In the genomic region with DNA sequence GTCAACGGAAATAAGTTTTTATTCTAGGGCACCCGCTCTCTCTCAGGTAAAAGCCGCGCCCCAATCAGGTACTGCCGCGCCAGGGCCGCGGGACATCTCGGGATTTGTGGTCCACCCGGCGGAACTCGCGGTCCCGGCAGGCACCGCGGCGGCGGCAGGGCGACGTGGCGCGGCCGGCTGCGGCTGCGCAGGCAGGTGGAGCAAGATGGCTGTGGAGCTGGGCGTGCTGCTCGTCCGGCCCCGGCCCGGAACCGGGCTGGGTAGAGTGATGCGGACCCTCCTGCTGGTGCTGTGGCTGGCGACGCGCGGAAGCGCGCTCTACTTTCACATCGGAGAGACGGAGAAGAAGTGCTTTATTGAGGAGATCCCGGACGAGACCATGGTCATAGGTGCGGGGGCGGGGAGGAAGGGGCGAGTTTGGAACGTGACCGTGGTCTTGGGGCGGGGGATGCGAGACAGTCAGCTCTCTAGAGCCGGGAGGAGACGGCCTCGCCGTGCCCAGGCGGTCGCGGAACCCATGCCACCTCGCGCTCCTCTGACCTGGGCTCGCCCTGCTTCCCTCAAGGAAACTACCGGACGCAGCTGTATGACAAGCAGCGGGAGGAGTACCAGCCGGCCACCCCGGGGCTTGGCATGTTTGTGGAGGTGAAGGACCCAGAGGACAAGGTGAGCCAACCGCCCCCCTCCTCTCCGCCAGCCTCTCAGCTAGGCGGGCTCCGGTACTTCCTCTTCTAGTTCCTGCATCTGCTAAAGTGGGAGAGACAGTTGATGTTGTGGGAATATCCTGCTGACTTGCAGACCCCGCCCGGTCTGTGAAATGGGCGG, we compare ENCODE assay signal across 1 cellular context.
TF ChIP-seq lines count a peak whose summit lies in the region.

Gene TMED9, plus strand, starts transcription at position 194 of the 825 bp plus-strand sequence. Its CDS starts 12 bp downstream, at position 206.

TF ChIP-seq in WTC11, 78 proteins besides CTCF, POLR2A, EP300 and RAD21 (continued from another document and continues in another):
- TF ChIP-seq SMAD3 (CRISPR knock-in tag; IDR thresholded peaks at IDR 0.05; ENCODE audit: borderline replicate concordance), result 0 out of 2 replicates have a peak, but pooled peaks have one; percentile 32
- no peak for TF ChIP-seq HMGA2 (CRISPR knock-in tag; IDR thresholded peaks at IDR 0.05)
- TF ChIP-seq ATF2 (CRISPR knock-in tag; IDR thresholded peaks at IDR 0.05; ENCODE audit: borderline replicate concordance, low read depth), result no peak
- TF ChIP-seq, protein P1, sequence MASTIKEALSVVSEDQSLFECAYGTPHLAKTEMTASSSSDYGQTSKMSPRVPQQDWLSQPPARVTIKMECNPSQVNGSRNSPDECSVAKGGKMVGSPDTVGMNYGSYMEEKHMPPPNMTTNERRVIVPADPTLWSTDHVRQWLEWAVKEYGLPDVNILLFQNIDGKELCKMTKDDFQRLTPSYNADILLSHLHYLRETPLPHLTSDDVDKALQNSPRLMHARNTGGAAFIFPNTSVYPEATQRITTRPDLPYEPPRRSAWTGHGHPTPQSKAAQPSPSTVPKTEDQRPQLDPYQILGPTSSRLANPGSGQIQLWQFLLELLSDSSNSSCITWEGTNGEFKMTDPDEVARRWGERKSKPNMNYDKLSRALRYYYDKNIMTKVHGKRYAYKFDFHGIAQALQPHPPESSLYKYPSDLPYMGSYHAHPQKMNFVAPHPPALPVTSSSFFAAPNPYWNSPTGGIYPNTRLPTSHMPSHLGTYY (CRISPR knock-in tag; IDR thresholded peaks at IDR 0.05), result no peak
- peak; percentile 71; the same call in 1 of the 2 replicates for TF ChIP-seq ZNF232 (CRISPR knock-in tag; IDR thresholded peaks at IDR 0.05)
- TF ChIP-seq CREM (CRISPR knock-in tag; IDR thresholded peaks at IDR 0.05), result peak; percentile 53; the same call in 1 of the 2 replicates
- TF ChIP-seq ZNF671 (CRISPR knock-in tag; IDR thresholded peaks at IDR 0.05), result no peak
- no peak for TF ChIP-seq NR2C2 (CRISPR knock-in tag; IDR thresholded peaks at IDR 0.05)
- no peak for TF ChIP-seq MXD4 (CRISPR knock-in tag; IDR thresholded peaks at IDR 0.05; ENCODE audit: borderline replicate concordance)
- TF ChIP-seq ZBTB43 (CRISPR knock-in tag; IDR thresholded peaks at IDR 0.05), result no peak
- 0 out of 2 replicates have a peak, but pooled peaks have one; percentile 23 for TF ChIP-seq JUN (CRISPR knock-in tag; IDR thresholded peaks at IDR 0.05)
- no peak for TF ChIP-seq ZNF263 (CRISPR knock-in tag; IDR thresholded peaks at IDR 0.05; ENCODE audit: low read depth)
- TF ChIP-seq, protein P2, sequence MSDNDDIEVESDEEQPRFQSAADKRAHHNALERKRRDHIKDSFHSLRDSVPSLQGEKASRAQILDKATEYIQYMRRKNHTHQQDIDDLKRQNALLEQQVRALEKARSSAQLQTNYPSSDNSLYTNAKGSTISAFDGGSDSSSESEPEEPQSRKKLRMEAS (CRISPR knock-in tag; IDR thresholded peaks at IDR 0.05), result peak; percentile 82
- TF ChIP-seq, protein P3, sequence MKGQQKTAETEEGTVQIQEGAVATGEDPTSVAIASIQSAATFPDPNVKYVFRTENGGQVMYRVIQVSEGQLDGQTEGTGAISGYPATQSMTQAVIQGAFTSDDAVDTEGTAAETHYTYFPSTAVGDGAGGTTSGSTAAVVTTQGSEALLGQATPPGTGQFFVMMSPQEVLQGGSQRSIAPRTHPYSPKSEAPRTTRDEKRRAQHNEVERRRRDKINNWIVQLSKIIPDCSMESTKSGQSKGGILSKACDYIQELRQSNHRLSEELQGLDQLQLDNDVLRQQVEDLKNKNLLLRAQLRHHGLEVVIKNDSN (CRISPR knock-in tag; IDR thresholded peaks at IDR 0.05), result 0 out of 2 replicates have a peak, but pooled peaks have one; percentile 38
- TF ChIP-seq FOXJ3 (CRISPR knock-in tag; IDR thresholded peaks at IDR 0.05; ENCODE audit: borderline replicate concordance), result no peak
- no peak for TF ChIP-seq RELA (CRISPR knock-in tag; IDR thresholded peaks at IDR 0.05; ENCODE audit: borderline replicate concordance)
- TF ChIP-seq, protein P4, sequence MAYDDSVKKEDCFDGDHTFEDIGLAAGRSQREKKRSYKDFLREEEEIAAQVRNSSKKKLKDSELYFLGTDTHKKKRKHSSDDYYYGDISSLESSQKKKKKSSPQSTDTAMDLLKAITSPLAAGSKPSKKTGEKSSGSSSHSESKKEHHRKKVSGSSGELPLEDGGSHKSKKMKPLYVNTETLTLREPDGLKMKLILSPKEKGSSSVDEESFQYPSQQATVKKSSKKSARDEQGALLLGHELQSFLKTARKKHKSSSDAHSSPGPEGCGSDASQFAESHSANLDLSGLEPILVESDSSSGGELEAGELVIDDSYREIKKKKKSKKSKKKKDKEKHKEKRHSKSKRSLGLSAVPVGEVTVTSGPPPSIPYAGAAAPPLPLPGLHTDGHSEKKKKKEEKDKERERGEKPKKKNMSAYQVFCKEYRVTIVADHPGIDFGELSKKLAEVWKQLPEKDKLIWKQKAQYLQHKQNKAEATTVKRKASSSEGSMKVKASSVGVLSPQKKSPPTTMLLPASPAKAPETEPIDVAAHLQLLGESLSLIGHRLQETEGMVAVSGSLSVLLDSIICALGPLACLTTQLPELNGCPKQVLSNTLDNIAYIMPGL (CRISPR knock-in tag; IDR thresholded peaks at IDR 0.05), result peak; percentile 43; the same call in 1 of the 2 replicates
- TF ChIP-seq FOXP4 (CRISPR knock-in tag; IDR thresholded peaks at IDR 0.05), result peak; percentile 84; the same call in 1 of the 2 replicates
- TF ChIP-seq, protein P5, sequence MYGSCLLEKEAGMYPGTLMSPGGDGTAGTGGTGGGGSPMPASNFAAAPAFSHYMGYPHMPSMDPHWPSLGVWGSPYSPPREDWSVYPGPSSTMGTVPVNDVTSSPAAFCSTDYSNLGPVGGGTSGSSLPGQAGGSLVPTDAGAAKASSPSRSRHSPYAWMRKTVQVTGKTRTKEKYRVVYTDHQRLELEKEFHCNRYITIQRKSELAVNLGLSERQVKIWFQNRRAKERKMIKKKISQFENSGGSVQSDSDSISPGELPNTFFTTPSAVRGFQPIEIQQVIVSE (CRISPR knock-in tag; IDR thresholded peaks at IDR 0.05; ENCODE audit: borderline replicate concordance), result no peak
- TF ChIP-seq ZNF425 (CRISPR knock-in tag; conservative IDR thresholded peaks at IDR 0.05), result no peak
- TF ChIP-seq USF2 (CRISPR knock-in tag; IDR thresholded peaks at IDR 0.05), result peak; percentile 33; the same call in 1 of the 2 replicates
- no peak for TF ChIP-seq E2F4 (CRISPR knock-in tag; IDR thresholded peaks at IDR 0.05; ENCODE audit: borderline replicate concordance, low read depth)
- TF ChIP-seq, protein P6, sequence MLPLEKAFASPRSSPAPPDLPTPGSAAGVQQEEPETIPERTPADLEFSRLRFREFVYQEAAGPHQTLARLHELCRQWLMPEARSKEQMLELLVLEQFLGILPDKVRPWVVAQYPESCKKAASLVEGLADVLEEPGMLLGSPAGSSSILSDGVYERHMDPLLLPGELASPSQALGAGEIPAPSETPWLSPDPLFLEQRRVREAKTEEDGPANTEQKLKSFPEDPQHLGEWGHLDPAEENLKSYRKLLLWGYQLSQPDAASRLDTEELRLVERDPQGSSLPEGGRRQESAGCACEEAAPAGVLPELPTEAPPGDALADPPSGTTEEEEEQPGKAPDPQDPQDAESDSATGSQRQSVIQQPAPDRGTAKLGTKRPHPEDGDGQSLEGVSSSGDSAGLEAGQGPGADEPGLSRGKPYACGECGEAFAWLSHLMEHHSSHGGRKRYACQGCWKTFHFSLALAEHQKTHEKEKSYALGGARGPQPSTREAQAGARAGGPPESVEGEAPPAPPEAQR (CRISPR knock-in tag; IDR thresholded peaks at IDR 0.05), result no peak
- no peak for TF ChIP-seq SMAD4 (CRISPR knock-in tag; IDR thresholded peaks at IDR 0.05)
- TF ChIP-seq TP53 (CRISPR knock-in tag; IDR thresholded peaks at IDR 0.05), result no peak
- no peak for TF ChIP-seq NR3C1 (CRISPR knock-in tag; conservative IDR thresholded peaks at IDR 0.05; ENCODE audit: low read depth)
- TF ChIP-seq NFE2L1 (CRISPR knock-in tag; IDR thresholded peaks at IDR 0.05), result no peak
- TF ChIP-seq, protein P7, sequence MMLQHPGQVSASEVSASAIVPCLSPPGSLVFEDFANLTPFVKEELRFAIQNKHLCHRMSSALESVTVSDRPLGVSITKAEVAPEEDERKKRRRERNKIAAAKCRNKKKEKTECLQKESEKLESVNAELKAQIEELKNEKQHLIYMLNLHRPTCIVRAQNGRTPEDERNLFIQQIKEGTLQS (CRISPR knock-in tag; conservative IDR thresholded peaks at IDR 0.05), result no peak
- TF ChIP-seq NFATC4 (CRISPR knock-in tag; IDR thresholded peaks at IDR 0.05), result no peak
- TF ChIP-seq, protein P8, sequence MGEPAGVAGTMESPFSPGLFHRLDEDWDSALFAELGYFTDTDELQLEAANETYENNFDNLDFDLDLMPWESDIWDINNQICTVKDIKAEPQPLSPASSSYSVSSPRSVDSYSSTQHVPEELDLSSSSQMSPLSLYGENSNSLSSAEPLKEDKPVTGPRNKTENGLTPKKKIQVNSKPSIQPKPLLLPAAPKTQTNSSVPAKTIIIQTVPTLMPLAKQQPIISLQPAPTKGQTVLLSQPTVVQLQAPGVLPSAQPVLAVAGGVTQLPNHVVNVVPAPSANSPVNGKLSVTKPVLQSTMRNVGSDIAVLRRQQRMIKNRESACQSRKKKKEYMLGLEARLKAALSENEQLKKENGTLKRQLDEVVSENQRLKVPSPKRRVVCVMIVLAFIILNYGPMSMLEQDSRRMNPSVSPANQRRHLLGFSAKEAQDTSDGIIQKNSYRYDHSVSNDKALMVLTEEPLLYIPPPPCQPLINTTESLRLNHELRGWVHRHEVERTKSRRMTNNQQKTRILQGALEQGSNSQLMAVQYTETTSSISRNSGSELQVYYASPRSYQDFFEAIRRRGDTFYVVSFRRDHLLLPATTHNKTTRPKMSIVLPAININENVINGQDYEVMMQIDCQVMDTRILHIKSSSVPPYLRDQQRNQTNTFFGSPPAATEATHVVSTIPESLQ (CRISPR knock-in tag; IDR thresholded peaks at IDR 0.05), result no peak
